29 cellular contexts compared by ENCODE assay signal in the genomic region with DNA sequence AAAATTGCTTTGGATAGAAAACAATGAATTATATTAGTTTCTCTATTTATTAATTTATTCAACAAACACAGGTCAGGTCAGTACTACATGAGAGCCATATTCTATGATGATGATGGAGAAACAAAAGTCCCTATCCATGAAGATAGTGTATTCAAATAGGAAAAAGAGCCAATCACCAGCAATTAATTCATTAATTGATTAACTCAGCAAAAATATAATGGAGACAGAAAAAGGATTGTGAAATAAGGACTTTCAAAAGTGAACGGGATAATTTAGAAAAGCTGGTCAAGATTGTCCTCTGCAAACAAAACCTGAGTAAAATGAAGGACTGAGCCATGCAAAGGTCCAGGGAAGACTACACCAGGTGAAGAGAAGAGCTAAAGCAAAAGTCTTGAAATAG.
"Had no signal": no experiment of that assay in that cellular context is flagged by ENCODE, and none has a peak within 500 bp of the region (broad histone marks: within the 10 kb centered on the region; RNA-seq: fewer than 3 reads in every experiment).

No MANE protein-coding gene starts in this region.

- H3K4me1 Mint-ChIP-seq: endodermal cell had no signal

- H3K4me3 Mint-ChIP-seq: dendritic cell treated with granulocyte-macrophage colony-stimulating factor and Interleukin-4, amounts not matched to agents 40 ng/mL and 50 ng/mL, for 4 days; effector memory CD8-positive, alpha-beta T cell; endodermal cell had no signal

- ATAC-seq: effector memory CD8-positive, alpha-beta T cell; esophagus mucosa; foreskin keratinocyte; gastrocnemius medialis; gastroesophageal sphincter; heart left ventricle; heart right ventricle had no signal

- H3K27ac Mint-ChIP-seq: dendritic cell treated with granulocyte-macrophage colony-stimulating factor and Interleukin-4, amounts not matched to agents 40 ng/mL and 50 ng/mL, for 4 days; effector memory CD8-positive, alpha-beta T cell; endodermal cell had no signal

- H3K36me3 ChIP-seq: colonic mucosa, esophagus muscularis mucosa, esophagus squamous epithelium, gastrocnemius medialis, gastroesophageal sphincter, heart left ventricle, heart right ventricle had no signal

- H3K4me3 ChIP-seq: colonic mucosa, coronary artery, dorsolateral prefrontal cortex, esophagus muscularis mucosa, esophagus squamous epithelium, gastrocnemius medialis, gastroesophageal sphincter, heart left ventricle, heart right ventricle had no signal

- H3K27me3 Mint-ChIP-seq: dendritic cell treated with granulocyte-macrophage colony-stimulating factor and Interleukin-4, amounts not matched to agents 40 ng/mL and 50 ng/mL, for 4 days; effector memory CD8-positive, alpha-beta T cell had no signal

- H3K9me3 Mint-ChIP-seq: dendritic cell treated with granulocyte-macrophage colony-stimulating factor and Interleukin-4, amounts not matched to agents 40 ng/mL and 50 ng/mL, for 4 days; endodermal cell had no signal

- H3K27ac ChIP-seq: colonic mucosa, coronary artery, dorsolateral prefrontal cortex, epithelial cell of prostate, esophagus muscularis mucosa, esophagus squamous epithelium, foreskin keratinocyte, gastrocnemius medialis, gastroesophageal sphincter, heart left ventricle, heart right ventricle had no signal

- H3K9me3 ChIP-seq: colonic mucosa, esophagus muscularis mucosa, esophagus squamous epithelium, gastrocnemius medialis, gastroesophageal sphincter, heart left ventricle had no signal

- DNase-seq: colonic mucosa; cortex of kidney; dermis blood vessel endothelial cell; dorsolateral prefrontal cortex; effector CD4-positive, alpha-beta T cell; effector CD8-positive, alpha-beta T cell; effector memory CD4-positive, alpha-beta T cell; effector memory CD8-positive, alpha-beta T cell; endodermal cell; erythroblast; esophagus squamous epithelium; foreskin fibroblast; foreskin keratinocyte; foreskin melanocyte; gastrocnemius medialis; glutamatergic neuron; head of caudate nucleus; heart left ventricle; heart right ventricle had no signal

- FAIRE-seq: colon, endometrium, endothelial cell of umbilical vein, frontal cortex had no signal

- H3K4me1 ChIP-seq: colonic mucosa, esophagus muscularis mucosa, esophagus squamous epithelium, foreskin keratinocyte, gastrocnemius medialis, gastroesophageal sphincter had no signal

- H3K27me3 ChIP-seq: colonic mucosa, esophagus muscularis mucosa, esophagus squamous epithelium, foreskin keratinocyte, gastrocnemius medialis, gastroesophageal sphincter, heart left ventricle, heart right ventricle had no signal
